29 cellular contexts compared by ENCODE assay signal in genomic region chr12:70657621-70658286, GRCh38. TPM values are rescaled to one million over a fixed set of nuclear protein-coding genes. Genes with fewer than 3 reads are reported as not detected.
"Had no signal": no experiment of that assay in that cellular context is flagged by ENCODE, and none has a peak within 500 bp of the region (broad histone marks: within the 10 kb centered on the region; RNA-seq: fewer than 3 reads in every experiment).

No MANE protein-coding gene starts in this region.

- FAIRE-seq: urothelium cell line had no signal

- DNase-seq: hypothalamus; immature natural killer cell; islet precursor cell; left ventricle myocardium inferior; midbrain; naive thymus-derived CD8-positive, alpha-beta T cell; occipital lobe; ovary; right lobe of liver; stimulated activated CD4-positive, alpha-beta T cell treated with anti-CD3 and anti-CD28 coated beads, Interleukin-12 subunit alpha, Interleukin-12 subunit beta, amount 100 ng/mL, for 4 hours; stimulated activated CD4-positive, alpha-beta T cell treated with anti-CD3 and anti-CD28 coated beads, Interleukin-15, amount 100 ng/mL, for 24 hours; stimulated activated CD4-positive, alpha-beta T cell treated with anti-CD3 and anti-CD28 coated beads, Interleukin-2, amount 100 ng/mL, for 24 hours; stimulated activated CD4-positive, alpha-beta T cell treated with anti-CD3 and anti-CD28 coated beads, Interleukin-4, amount 100 ng/mL, for 1 hour; stimulated activated naive B cell treated with anti-CD40 and anti-IgM and Interleukin-4, amounts not matched to agents 10 μg/mL and 1 μg/mL and 100 μg/mL, for 72 hours; stimulated activated naive CD8-positive, alpha-beta T cell treated with anti-CD3 and anti-CD28 coated beads, Interleukin-15, Interleukin-2, amounts not matched to agents 100 U/mL and 50 U/mL, for 24 hours; stomach; tibial artery; trophoblast cell; upper lobe of right lung had no signal

- H3K9me3 Mint-ChIP-seq: immature natural killer cell; memory B cell; nephron; neural crest cell; stimulated activated naive B cell treated with anti-CD40 and anti-IgM and Interleukin-4, amounts not matched to agents 10 μg/mL and 1 μg/mL and 100 μg/mL, for 72 hours had no signal

- ATAC-seq: naive thymus-derived CD8-positive, alpha-beta T cell; right lobe of liver; stimulated activated naive B cell treated with anti-CD40 and anti-IgM and Interleukin-4, amounts not matched to agents 10 μg/mL and 1 μg/mL and 100 μg/mL, for 72 hours; stimulated activated naive CD8-positive, alpha-beta T cell treated with anti-CD3 and anti-CD28 coated beads, Interleukin-15, Interleukin-2, amounts not matched to agents 100 U/mL and 50 U/mL, for 24 hours; upper lobe of right lung had no signal

- H3K4me1 Mint-ChIP-seq: neural crest cell had no signal

- H3K9me3 ChIP-seq: left ventricle myocardium inferior, neutrophil, ovary, right atrium auricular region, right lobe of liver, stomach, suprapubic skin, thoracic aorta, tibial artery, upper lobe of right lung had no signal

- H3K27ac ChIP-seq: left ventricle myocardium inferior, neutrophil, ovary, right atrium auricular region, right lobe of liver, stomach, suprapubic skin, thoracic aorta, tibial artery, upper lobe of right lung had no signal

- H3K27me3 Mint-ChIP-seq: progenitor cell of endocrine pancreas had no signal

- H3K4me1 ChIP-seq: right atrium auricular region, right lobe of liver, stomach, upper lobe of right lung had no signal

- H3K27ac Mint-ChIP-seq: memory B cell; naive thymus-derived CD8-positive, alpha-beta T cell; nephron; progenitor cell of endocrine pancreas; stimulated activated naive B cell treated with anti-CD40 and anti-IgM and Interleukin-4, amounts not matched to agents 10 μg/mL and 1 μg/mL and 100 μg/mL, for 72 hours had no signal

- H3K36me3 Mint-ChIP-seq: memory B cell; naive thymus-derived CD8-positive, alpha-beta T cell; stimulated activated naive B cell treated with anti-CD40 and anti-IgM and Interleukin-4, amounts not matched to agents 10 μg/mL and 1 μg/mL and 100 μg/mL, for 72 hours had no signal

- H3K4me3 ChIP-seq: left ventricle myocardium inferior, lung, ovary, right atrium auricular region, right lobe of liver, stomach, suprapubic skin, thoracic aorta, tibial artery, upper lobe of right lung had no signal

- H3K36me3 ChIP-seq: left ventricle myocardium inferior, neutrophil, ovary, right atrium auricular region, right lobe of liver, stomach, suprapubic skin, thoracic aorta, tibial artery, upper lobe of right lung had no signal

- H3K4me3 Mint-ChIP-seq: memory B cell; naive thymus-derived CD8-positive, alpha-beta T cell; nephron; neural crest cell; stimulated activated naive B cell treated with anti-CD40 and anti-IgM and Interleukin-4, amounts not matched to agents 10 μg/mL and 1 μg/mL and 100 μg/mL, for 72 hours had no signal

- H3K27me3 ChIP-seq: neutrophil, ovary, right atrium auricular region, right lobe of liver, stomach, suprapubic skin, tibial artery, upper lobe of right lung had no signal

RNA-seq across cellular contexts. Expression of gene PTPRB, which starts 20.5 kb away (rescaled TPM):
- total RNA-seq: naive thymus-derived CD8-positive, alpha-beta T cell had no signal
- polyA plus RNA-seq: naive thymus-derived CD8-positive, alpha-beta T cell had no signal
